ENCODE assay signal across 7 cellular contexts in the genomic region with DNA sequence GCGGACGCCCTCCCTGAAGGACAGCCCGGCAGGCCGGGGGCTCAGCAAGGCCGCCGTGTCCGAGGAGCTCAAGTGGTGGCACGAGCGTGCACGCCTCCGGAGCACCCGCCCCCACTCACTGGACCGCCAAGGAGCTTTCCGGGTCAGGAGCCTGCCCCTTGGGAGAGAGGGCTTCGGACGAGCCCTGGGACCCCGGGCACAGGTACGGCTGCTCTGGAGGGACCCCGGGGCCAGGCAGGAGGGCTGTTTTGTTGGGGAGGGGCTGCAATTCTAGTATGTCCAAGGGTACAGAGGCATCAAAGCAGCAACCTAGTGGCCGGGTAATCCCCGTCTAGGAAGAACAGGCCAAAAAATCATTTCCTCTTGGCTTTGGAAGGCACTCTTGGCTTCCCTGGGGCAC. TPM values are rescaled to one million over a fixed set of nuclear protein-coding genes. Genes with fewer than 3 reads are reported as not detected.
"Had no signal": no experiment of that assay in that cellular context is flagged by ENCODE, and none has a peak within 500 bp of the region (broad histone marks: within the 10 kb centered on the region; RNA-seq: fewer than 3 reads in every experiment).

No MANE protein-coding gene starts in this region.

RNA-seq across cellular contexts. Expression of gene INAVA, which starts 17.2 kb away (rescaled TPM):
- total RNA-seq: GM23248, HFFc6, HT1080 had no signal
- polyA plus RNA-seq: GM23248, IgD-negative memory B cell had no signal

RNA-seq across cellular contexts. Expression of gene GPR25, which starts 39.2 kb away (rescaled TPM):
- total RNA-seq: GM23248, H4, H7, HepG2, HFFc6, HT1080 had no signal
- polyA plus RNA-seq: GM23248, HepG2 had no signal
